41 cellular contexts compared by ENCODE assay signal in genomic region chr12:112810235-112810917, GRCh38. TPM values are rescaled to one million over a fixed set of nuclear protein-coding genes. Genes with fewer than 3 reads are reported as not detected.
"Had no signal": no experiment of that assay in that cellular context is flagged by ENCODE, and none has a peak within 500 bp of the region (broad histone marks: within the 10 kb centered on the region; RNA-seq: fewer than 3 reads in every experiment).

No MANE protein-coding gene starts in this region.

- DNase-seq: activated CD4-positive, alpha-beta T cell treated with anti-CD3 and anti-CD28 coated beads for 1 hour; activated CD4-positive, alpha-beta T cell treated with anti-CD3 and anti-CD28 coated beads for 4 hours; activated CD4-positive, alpha-beta T cell treated with anti-CD3 and anti-CD28 coated beads, Interleukin-2, amount 50 U/mL, for 1 hour; activated CD4-positive, alpha-beta T cell treated with anti-CD3 and anti-CD28 coated beads, Interleukin-2, amount 50 U/mL, for 48 hours; activated CD8-positive, alpha-beta memory T cell treated with anti-CD3 and anti-CD28 coated beads, Interleukin-2, amount 10 ng/mL, durations not matched to agents 7 days and 5 days; activated CD8-positive, alpha-beta memory T cell treated with anti-CD3 and anti-CD28 coated beads, Interleukin-2, amount 50 U/mL, for 4 hours; activated CD8-positive, alpha-beta T cell treated with anti-CD3 and anti-CD28 coated beads for 36 hours; activated effector memory CD4-positive, alpha-beta T cell treated with anti-CD3 and anti-CD28 coated beads, Interleukin-2, amount 50 U/mL, for 16 hours; activated naive CD4-positive, alpha-beta T cell treated with anti-CD3 and anti-CD28 coated beads for 36 hours; activated naive CD8-positive, alpha-beta T cell treated with anti-CD3 and anti-CD28 coated beads for 36 hours; activated naive CD8-positive, alpha-beta T cell treated with anti-CD3 and anti-CD28 coated beads, Interleukin-2, amount 50 U/mL, for 24 hours; activated T-cell treated with anti-CD3 and anti-CD28 coated beads, Interleukin-2, amount 50 U/mL, for 1 hour; activated T-cell treated with anti-CD3 and anti-CD28 coated beads, Interleukin-2, amount 50 U/mL, for 48 hours; amygdala; aorta; body of pancreas; caudate nucleus; cortex of kidney; dermis blood vessel endothelial cell; effector CD4-positive, alpha-beta T cell; effector memory CD8-positive, alpha-beta T cell; esophagus squamous epithelium; foreskin melanocyte; heart right ventricle; T-helper 2 cell had no signal

- H2AFZ ChIP-seq: hepatocyte had no signal

- H3K4me3 ChIP-seq: adrenal gland, body of pancreas, esophagus squamous epithelium, gastroesophageal sphincter, heart right ventricle, hepatocyte had no signal

- ATAC-seq: activated CD8-positive, alpha-beta memory T cell treated with anti-CD3 and anti-CD28 coated beads, Interleukin-2, amount 10 ng/mL, durations not matched to agents 7 days and 5 days; activated CD8-positive, alpha-beta T cell treated with anti-CD3 and anti-CD28 coated beads for 36 hours; activated naive CD8-positive, alpha-beta T cell treated with anti-CD3 and anti-CD28 coated beads, Interleukin-2, amount 50 U/mL, for 24 hours; body of pancreas; effector memory CD8-positive, alpha-beta T cell; gastroesophageal sphincter; heart right ventricle had no signal

- H3K9me3 ChIP-seq: adrenal gland, body of pancreas, esophagus squamous epithelium, gastroesophageal sphincter had no signal

- H3K79me2 ChIP-seq: hepatocyte had no signal

- FAIRE-seq: colon, endometrium, endothelial cell of umbilical vein had no signal

- H3K27me3 ChIP-seq: adrenal gland, body of pancreas had no signal

- H3K4me2 ChIP-seq: hepatocyte had no signal

- H3K4me1 ChIP-seq: adrenal gland, body of pancreas, esophagus squamous epithelium, gastroesophageal sphincter, heart right ventricle had no signal

- H3K36me3 ChIP-seq: adrenal gland, esophagus squamous epithelium, gastroesophageal sphincter, heart right ventricle had no signal

- H3K27ac ChIP-seq: body of pancreas, epithelial cell of prostate, esophagus squamous epithelium, gastroesophageal sphincter, heart right ventricle, hepatocyte, VCaP had no signal

RNA-seq across cellular contexts. Expression of gene RPH3A, which starts 18.8 kb away (rescaled TPM):
- total RNA-seq: activated CD8-positive, alpha-beta memory T cell treated with anti-CD3 and anti-CD28 coated beads for 36 hours; activated CD8-positive, alpha-beta memory T cell treated with anti-CD3 and anti-CD28 coated beads, Interleukin-2, amount 10 ng/mL, durations not matched to agents 7 days and 5 days; activated CD8-positive, alpha-beta T cell treated with anti-CD3 and anti-CD28 coated beads for 36 hours; activated naive CD4-positive, alpha-beta T cell treated with anti-CD3 and anti-CD28 coated beads for 36 hours; activated naive CD8-positive, alpha-beta T cell treated with anti-CD3 and anti-CD28 coated beads for 36 hours; activated T-helper 1 cell treated with anti-CD3 and anti-CD28 coated beads, Interleukin-12 subunit alpha, Interleukin-12 subunit beta, Interleukin-2, Interleukin-4 antibody, amounts not matched to agents 30 ng/mL and 10 ng/mL and 1 ng/mL, durations not matched to agents 14 hours and 24 hours and 36 hours; activated T-helper 2 cell treated with anti-CD3 and anti-CD28 coated beads, Interferon-gamma antibody, Interleukin-2, Interleukin-4, amounts not matched to agents 10 μg/mL and 5 μg/mL and 100 μg/mL, durations not matched to agents 14 hours and 24 hours and 36 hours; body of pancreas; chondrocyte; dermis blood vessel endothelial cell; endothelial cell of umbilical vein; esophagus squamous epithelium; fibroblast of lung; fibroblast of villous mesenchyme; glomerular endothelial cell; hepatocyte had no signal
- polyA plus RNA-seq: aorta, endothelial cell of umbilical vein, esophagus, fibroblast of lung, hepatocyte had no signal
